In genomic region chr17:19727466-19728113, GRCh38 we compare ENCODE assay signal across 8 cellular contexts. TPM values are rescaled to one million over a fixed set of nuclear protein-coding genes. Genes with fewer than 3 reads are reported as not detected.
DNase-seq lines count a peak whose midpoint lies in the region; ATAC-seq and TF ChIP-seq lines count a peak whose summit lies in the region.

No MANE protein-coding gene starts in this region.

- no peaks in the 10 kb centered on the region for H3K36me3 Mint-ChIP-seq in Caco-2 (ENCODE audit: insufficient read depth, unreplicated experiment)

- no peaks in the 10 kb centered on the region for H3K9me3 Mint-ChIP-seq in Caco-2 (ENCODE audit: unreplicated experiment)

- H3K27me3 ChIP-seq in BJ (ENCODE audit: control insufficient read depth, insufficient read depth, low read length): peaks cover 3% of the 10 kb centered on the region
- no peaks in the 10 kb centered on the region for H3K27me3 ChIP-seq in ovary
- H3K27me3 ChIP-seq in Caco-2 (replicated peaks; ENCODE audit: control insufficient read depth, insufficient read depth, low read length): no peaks in the 10 kb centered on the region

- no peak overlapping the region for H3K4me3 Mint-ChIP-seq in Caco-2 (ENCODE audit: unreplicated experiment)

- H3K36me3 ChIP-seq in BJ (ENCODE audit: control insufficient read depth, insufficient read depth, low read length) (no peaks in the 10 kb centered on the region), ovary (no peaks in the 10 kb centered on the region), Caco-2 (ENCODE audit: control insufficient read depth, insufficient read depth, low read length) (no peaks in the 10 kb centered on the region)

- H3K9me3 ChIP-seq in ovary (no peaks in the 10 kb centered on the region), Caco-2 (no peaks in the 10 kb centered on the region)

- H3K4me3 ChIP-seq in BJ (ENCODE audit: low read depth, low read length): no peak overlapping the region
- H3K4me3 ChIP-seq in fibroblast of the aortic adventitia (ENCODE audit: low read depth, low read length): no peak overlapping the region
- H3K4me3 ChIP-seq in ovary: no peak overlapping the region
- H3K4me3 ChIP-seq in Caco-2 (ENCODE audit: low read depth, low read length): no peak overlapping the region

- DNase-seq in BJ (ENCODE audit: low read depth) (peak; percentile 70), RPMI7951 (ENCODE audit: low read depth) (peak; percentile 50), fibroblast of the aortic adventitia (ENCODE audit: low read depth) (peak; percentile 84), ovary (peak; percentile 60 to 83 (median 71)), Caco-2 (no peak), NCI-H187 treated with DMSO at 0.1 percent for 48 hours (lab: John Stamatoyannopoulos, UW) (no peak)
- no peak for DNase-seq in stimulated activated CD4-positive, alpha-beta T cell treated with anti-CD3 and anti-CD28 coated beads, Interleukin-4, amount 100 ng/mL, for 4 hours

- TF ChIP-seq CTCF in BJ (IDR thresholded peaks at IDR 0.05; ENCODE audit: insufficient read depth, low read depth, low read length) (no peak), fibroblast of the aortic adventitia (IDR thresholded peaks at IDR 0.05; ENCODE audit: insufficient read depth, low read length) (no peak), ovary (IDR thresholded peaks at IDR 0.05) (no peak), Caco-2 (IDR thresholded peaks at IDR 0.05; ENCODE audit: insufficient read depth in 1 of 2, low read depth in 1 of 2, low read length in 1 of 2, severe bottlenecking in 1 of 2, unreplicated experiment in 1 of 2) (no peak)

- CTCF ChIA-PET in BJ (lab: Yijun Ruan, JAX) (interaction anchor here (1.0 to 4.5 kb wide), 5 partner anchors 17 to 214 kb away, joined by 4 to 34 read pairs (median 6); partner anchors contain the start of gene ALDH3A2), Caco-2 (lab: Charles Lee) (interaction anchor here (0.7 kb wide), 1 partner anchor 39 kb away, joined by 3 read pairs; no protein-coding TSS in a partner anchor)

- no peak for ATAC-seq in GM19463 (IDR thresholded peaks at IDR 0.05; ENCODE audit: unreplicated experiment)

- 37 to 53% (median 44%) methylated on average over 4 of the region's 4 CpGs for WGBS in ovary, 3 donors

- H3K27ac Mint-ChIP-seq in Caco-2 (ENCODE audit: unreplicated experiment): no peak overlapping the region

- POLR2A ChIA-PET in BJ (lab: Charles Lee) (no interaction called here), Caco-2 (lab: Charles Lee) (no interaction called here)

- H3K4me1 ChIP-seq in ovary (ENCODE audit: insufficient read depth): peaks cover 22% of the 10 kb centered on the region
- no peaks in the 10 kb centered on the region for H3K4me1 ChIP-seq in Caco-2

- no peaks in the 10 kb centered on the region for H3K27me3 Mint-ChIP-seq in Caco-2 (ENCODE audit: insufficient read depth, unreplicated experiment)

- TF ChIP-seq POLR2A in ovary (IDR thresholded peaks at IDR 0.05): no peak

- no peaks in the 10 kb centered on the region for H3K4me1 Mint-ChIP-seq in Caco-2 (ENCODE audit: low read depth, unreplicated experiment)

- TF ChIP-seq EP300 in ovary (IDR thresholded peaks at IDR 0.05): peak; percentile 75

- H3K27ac ChIP-seq in ovary: peak overlapping the region; percentile 78 to 93

- BruUV-seq in Caco-2 (replicated peaks; lab: Mats Ljungman, UMichigan): no TSS peak

- intact Hi-C loops in ovary (cut with DNase I): loop anchor here in 1 of 4 donors (10.0 kb wide), 1 partner anchor 63 kb away; no protein-coding TSS in a partner anchor
- intact Hi-C loops in Caco-2 (cut with micrococcal nuclease; ENCODE audit: unreplicated experiment): no loop called here

RNA-seq across cellular contexts. Expression of gene SLC47A2, which starts 11.2 kb away (rescaled TPM):
- polyA plus RNA-seq in BJ (2011; rRNA removed) (not detected in 2 replicates), ovary (not detected)
- polyA minus RNA-seq in BJ (2011; rRNA and poly(A)+ RNA removed): not detected in 2 replicates
- not detected in 2 replicates for total RNA-seq in RPMI7951 (2014; rRNA removed; shearing (Covaris generic))
- total RNA-seq in fibroblast of the aortic adventitia (ENCODE audit: low replicate concordance) (0.33 TPM in 1 of 2 replicates, not detected in the other), ovary (10 to 100 TPM in 1 of 7 donors, under 1 TPM in 2, not detected in 4; 0.87 to 29.4 (median 1.00) TPM), Caco-2 (2022) (0.16 and 0.20 TPM in 2 replicates)

RNA-seq across cellular contexts. Expression of gene ALDH3A1, which starts 20.5 kb away (rescaled TPM):
- 0.11 and 0.20 TPM in 2 replicates for polyA plus RNA-seq in BJ (2011; rRNA removed)
- polyA minus RNA-seq in BJ (2011; rRNA and poly(A)+ RNA removed): 1.2 TPM in 1 of 2 replicates, not detected in the other
- not detected in 2 replicates for total RNA-seq in RPMI7951 (2014; rRNA removed; shearing (Covaris generic))
- 0.54 TPM in 1 of 2 replicates, not detected in the other for total RNA-seq in fibroblast of the aortic adventitia (ENCODE audit: low replicate concordance)
- 10 to 100 TPM in 1 of 7 donors, 1 to 10 TPM in 1, under 1 TPM in 3, not detected in 2; 0.66 to 12.8 (median 0.90) TPM for total RNA-seq in ovary
- polyA plus RNA-seq in ovary: under 1 TPM in 1 of 2 donors, not detected in 1; 0.17 TPM
- 7.1 and 8.3 TPM in 2 replicates for total RNA-seq in Caco-2 (2022)

Comparison
In these comparisons a context has a peak if more than half of its experiments do, and no peak if none do; other contexts are left out.
1. DNase-seq: peak in BJ (single experiment), RPMI7951 (single experiment), fibroblast of the aortic adventitia (single experiment) and ovary (5 of 5); none in Caco-2 (0 of 2), stimulated activated CD4-positive, alpha-beta T cell treated with anti-CD3 and anti-CD28 coated beads, Interleukin-4, amount 100 ng/mL, for 4 hours (0 of 2) and NCI-H187 treated with DMSO at 0.1 percent for 48 hours (single experiment).